ENCODE assay signal across 1 cellular context in the genomic region with DNA sequence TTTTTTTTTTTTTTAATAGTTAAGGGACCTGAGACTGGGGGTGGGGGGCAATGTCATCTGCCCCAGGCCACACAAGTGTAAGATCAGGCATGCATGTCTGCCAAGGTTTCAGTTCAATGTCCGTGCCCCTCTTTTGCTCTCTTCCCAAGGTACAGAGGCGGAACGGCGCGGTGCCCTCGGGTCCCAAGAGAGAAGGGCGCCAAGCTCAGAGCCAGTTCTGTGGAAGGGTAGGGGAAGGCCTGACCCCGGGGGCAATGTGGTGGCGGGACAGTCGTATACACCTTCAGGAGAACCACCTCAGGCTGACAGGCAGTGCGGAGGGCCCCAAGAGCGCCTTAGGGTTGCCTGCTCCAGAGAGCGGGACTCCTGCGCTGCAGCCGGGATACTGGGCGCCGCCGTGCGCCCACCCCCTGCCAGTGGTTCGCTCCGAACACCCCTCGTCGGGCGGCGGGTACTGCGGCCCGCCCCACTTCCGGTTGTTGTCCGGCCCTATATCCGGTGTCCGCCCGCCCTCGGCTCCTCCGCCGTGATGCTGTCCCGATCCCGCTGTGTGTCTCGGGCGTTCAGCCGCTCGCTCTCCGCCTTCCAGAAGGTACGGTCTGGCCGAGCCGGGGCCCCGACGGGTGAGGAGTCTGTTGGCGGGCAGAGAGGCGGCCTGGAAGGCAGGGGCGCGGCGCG.
TF ChIP-seq lines count a peak whose summit lies in the region.

A gene (plus strand): TSS at position 492 of the 678 bp plus-strand sequence. CDS start 38 bp downstream, at position 530.

TF ChIP-seq in K562, 482 proteins besides CTCF, POLR2A, EP300 and RAD21 (continued from another document and continues in another):
- TF ChIP-seq NFXL1 (CRISPR knock-in tag; IDR thresholded peaks at IDR 0.05) (no peak), ZBTB7A (IDR thresholded peaks at IDR 0.05; ENCODE audit: borderline replicate concordance, control insufficient read depth, low read depth, low read length) (no peak), TSC22D4 (tag; IDR thresholded peaks at IDR 0.05) (no peak), GABPB2 (CRISPR knock-in tag; conservative IDR thresholded peaks at IDR 0.05) (no peak), TCF7L2 (IDR thresholded peaks at IDR 0.05; ENCODE audit: low read depth, low read length) (peak; percentile 96), STAG1 (CRISPR knock-in tag; IDR thresholded peaks at IDR 0.05; ENCODE audit: borderline replicate concordance) (no peak), ZFP1 (CRISPR knock-in tag; IDR thresholded peaks at IDR 0.05) (no peak), ASH1L (IDR thresholded peaks at IDR 0.05; ENCODE audit: borderline replicate concordance, low read depth, partially characterized antibody) (peak; percentile 35), ETV1 (tag; conservative IDR thresholded peaks at IDR 0.05; ENCODE audit: low read depth) (0 out of 2 replicates have a peak, but pooled peaks have one; percentile 41), ZBED1 (IDR thresholded peaks at IDR 0.05) (no peak), PURB (CRISPR knock-in tag; IDR thresholded peaks at IDR 0.05; ENCODE audit: low read depth) (no peak), PTBP1 (IDR thresholded peaks at IDR 0.05; ENCODE audit: low read depth, low read length) (no peak), MECOM (CRISPR knock-in tag; IDR thresholded peaks at IDR 0.05) (no peak), NR2C1 (IDR thresholded peaks at IDR 0.05) (no peak), NR2C1 (tag; IDR thresholded peaks at IDR 0.05) (peak; percentile 42), RBM15 (IDR thresholded peaks at IDR 0.05; ENCODE audit: insufficient read depth, low read length) (no peak), CXXC5 (CRISPR knock-in tag; IDR thresholded peaks at IDR 0.05) (peak; percentile 74), ZNF408 (CRISPR knock-in tag; IDR thresholded peaks at IDR 0.05; ENCODE audit: low read depth) (no peak), CBFA2T2 (conservative IDR thresholded peaks at IDR 0.05) (no peak), PCBP1 (IDR thresholded peaks at IDR 0.05; ENCODE audit: low read depth, low read length, poor library complexity, severe bottlenecking) (peak; percentile 86), ETV5 (CRISPR knock-in tag; IDR thresholded peaks at IDR 0.05; ENCODE audit: low read depth) (no peak), PRPF4 (IDR thresholded peaks at IDR 0.05; ENCODE audit: insufficient read depth, low read depth, low read length, poor library complexity, severe bottlenecking) (no peak), ZNF140 (CRISPR knock-in tag; IDR thresholded peaks at IDR 0.05) (no peak), MXI1 (IDR thresholded peaks at IDR 0.05; ENCODE audit: low read depth, low read length) (no peak), NFYB (IDR thresholded peaks at IDR 0.05; ENCODE audit: extremely low read depth, insufficient read length) (no peak), PRMT5 (CRISPR knock-in tag; IDR thresholded peaks at IDR 0.05) (no peak), YY1 (IDR thresholded peaks at IDR 0.05; ENCODE audit: borderline replicate concordance in 1 of 3, control insufficient read depth in 1 of 3, extremely low read depth in 1 of 3, insufficient read depth in 3 of 3, insufficient read length in 1 of 3, insufficient replicate concordance in 2 of 3, low read depth in 1 of 3, low read length in 2 of 3) (no peak), XRCC4 (IDR thresholded peaks at IDR 0.05; ENCODE audit: extremely low read depth, insufficient read depth, insufficient read length) (no peak), BRCA1 (IDR thresholded peaks at IDR 0.05) (no peak), BRCA1 (CRISPR knock-in tag; IDR thresholded peaks at IDR 0.05) (no peak), ZC3H11A (IDR thresholded peaks at IDR 0.05; ENCODE audit: low read depth, low read length) (no peak), MTF1 (CRISPR knock-in tag; IDR thresholded peaks at IDR 0.05; ENCODE audit: borderline replicate concordance) (no peak), SRF (CRISPR knock-in tag; IDR thresholded peaks at IDR 0.05) (no peak), JUN (IDR thresholded peaks at IDR 0.05; ENCODE audit: borderline replicate concordance, low read depth, low read length) (no peak), JUN (CRISPR knock-in tag; IDR thresholded peaks at IDR 0.05; ENCODE audit: borderline replicate concordance) (no peak), SMAD3 (CRISPR knock-in tag; conservative IDR thresholded peaks at IDR 0.05) (no peak), POLR2H (tag; IDR thresholded peaks at IDR 0.05; ENCODE audit: low read depth) (peak; percentile 46; the same call in 1 of the 2 replicates)
- TF ChIP-seq, protein P1, sequence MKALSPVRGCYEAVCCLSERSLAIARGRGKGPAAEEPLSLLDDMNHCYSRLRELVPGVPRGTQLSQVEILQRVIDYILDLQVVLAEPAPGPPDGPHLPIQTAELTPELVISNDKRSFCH (CRISPR knock-in tag; IDR thresholded peaks at IDR 0.05) = no peak
- TF ChIP-seq, protein P1 (tag; IDR thresholded peaks at IDR 0.05) = 0 out of 2 replicates have a peak, but pooled peaks have one; percentile 55
- TF ChIP-seq, protein P2, sequence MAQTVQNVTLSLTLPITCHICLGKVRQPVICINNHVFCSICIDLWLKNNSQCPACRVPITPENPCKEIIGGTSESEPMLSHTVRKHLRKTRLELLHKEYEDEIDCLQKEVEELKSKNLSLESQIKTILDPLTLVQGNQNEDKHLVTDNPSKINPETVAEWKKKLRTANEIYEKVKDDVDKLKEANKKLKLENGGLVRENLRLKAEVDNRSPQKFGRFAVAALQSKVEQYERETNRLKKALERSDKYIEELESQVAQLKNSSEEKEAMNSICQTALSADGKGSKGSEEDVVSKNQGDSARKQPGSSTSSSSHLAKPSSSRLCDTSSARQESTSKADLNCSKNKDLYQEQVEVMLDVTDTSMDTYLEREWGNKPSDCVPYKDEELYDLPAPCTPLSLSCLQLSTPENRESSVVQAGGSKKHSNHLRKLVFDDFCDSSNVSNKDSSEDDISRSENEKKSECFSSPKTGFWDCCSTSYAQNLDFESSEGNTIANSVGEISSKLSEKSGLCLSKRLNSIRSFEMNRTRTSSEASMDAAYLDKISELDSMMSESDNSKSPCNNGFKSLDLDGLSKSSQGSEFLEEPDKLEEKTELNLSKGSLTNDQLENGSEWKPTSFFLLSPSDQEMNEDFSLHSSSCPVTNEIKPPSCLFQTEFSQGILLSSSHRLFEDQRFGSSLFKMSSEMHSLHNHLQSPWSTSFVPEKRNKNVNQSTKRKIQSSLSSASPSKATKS (CRISPR knock-in tag; IDR thresholded peaks at IDR 0.05) = no peak
- TF ChIP-seq, protein P3, sequence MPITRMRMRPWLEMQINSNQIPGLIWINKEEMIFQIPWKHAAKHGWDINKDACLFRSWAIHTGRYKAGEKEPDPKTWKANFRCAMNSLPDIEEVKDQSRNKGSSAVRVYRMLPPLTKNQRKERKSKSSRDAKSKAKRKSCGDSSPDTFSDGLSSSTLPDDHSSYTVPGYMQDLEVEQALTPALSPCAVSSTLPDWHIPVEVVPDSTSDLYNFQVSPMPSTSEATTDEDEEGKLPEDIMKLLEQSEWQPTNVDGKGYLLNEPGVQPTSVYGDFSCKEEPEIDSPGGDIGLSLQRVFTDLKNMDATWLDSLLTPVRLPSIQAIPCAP (CRISPR knock-in tag; IDR thresholded peaks at IDR 0.05; ENCODE audit: borderline replicate concordance) = no peak
- TF ChIP-seq, protein P4, sequence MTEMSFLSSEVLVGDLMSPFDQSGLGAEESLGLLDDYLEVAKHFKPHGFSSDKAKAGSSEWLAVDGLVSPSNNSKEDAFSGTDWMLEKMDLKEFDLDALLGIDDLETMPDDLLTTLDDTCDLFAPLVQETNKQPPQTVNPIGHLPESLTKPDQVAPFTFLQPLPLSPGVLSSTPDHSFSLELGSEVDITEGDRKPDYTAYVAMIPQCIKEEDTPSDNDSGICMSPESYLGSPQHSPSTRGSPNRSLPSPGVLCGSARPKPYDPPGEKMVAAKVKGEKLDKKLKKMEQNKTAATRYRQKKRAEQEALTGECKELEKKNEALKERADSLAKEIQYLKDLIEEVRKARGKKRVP (CRISPR knock-in tag; IDR thresholded peaks at IDR 0.05) = no peak
- TF ChIP-seq, protein P5, sequence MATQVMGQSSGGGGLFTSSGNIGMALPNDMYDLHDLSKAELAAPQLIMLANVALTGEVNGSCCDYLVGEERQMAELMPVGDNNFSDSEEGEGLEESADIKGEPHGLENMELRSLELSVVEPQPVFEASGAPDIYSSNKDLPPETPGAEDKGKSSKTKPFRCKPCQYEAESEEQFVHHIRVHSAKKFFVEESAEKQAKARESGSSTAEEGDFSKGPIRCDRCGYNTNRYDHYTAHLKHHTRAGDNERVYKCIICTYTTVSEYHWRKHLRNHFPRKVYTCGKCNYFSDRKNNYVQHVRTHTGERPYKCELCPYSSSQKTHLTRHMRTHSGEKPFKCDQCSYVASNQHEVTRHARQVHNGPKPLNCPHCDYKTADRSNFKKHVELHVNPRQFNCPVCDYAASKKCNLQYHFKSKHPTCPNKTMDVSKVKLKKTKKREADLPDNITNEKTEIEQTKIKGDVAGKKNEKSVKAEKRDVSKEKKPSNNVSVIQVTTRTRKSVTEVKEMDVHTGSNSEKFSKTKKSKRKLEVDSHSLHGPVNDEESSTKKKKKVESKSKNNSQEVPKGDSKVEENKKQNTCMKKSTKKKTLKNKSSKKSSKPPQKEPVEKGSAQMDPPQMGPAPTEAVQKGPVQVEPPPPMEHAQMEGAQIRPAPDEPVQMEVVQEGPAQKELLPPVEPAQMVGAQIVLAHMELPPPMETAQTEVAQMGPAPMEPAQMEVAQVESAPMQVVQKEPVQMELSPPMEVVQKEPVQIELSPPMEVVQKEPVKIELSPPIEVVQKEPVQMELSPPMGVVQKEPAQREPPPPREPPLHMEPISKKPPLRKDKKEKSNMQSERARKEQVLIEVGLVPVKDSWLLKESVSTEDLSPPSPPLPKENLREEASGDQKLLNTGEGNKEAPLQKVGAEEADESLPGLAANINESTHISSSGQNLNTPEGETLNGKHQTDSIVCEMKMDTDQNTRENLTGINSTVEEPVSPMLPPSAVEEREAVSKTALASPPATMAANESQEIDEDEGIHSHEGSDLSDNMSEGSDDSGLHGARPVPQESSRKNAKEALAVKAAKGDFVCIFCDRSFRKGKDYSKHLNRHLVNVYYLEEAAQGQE (CRISPR knock-in tag; IDR thresholded peaks at IDR 0.05; ENCODE audit: low read depth) = no peak
- TF ChIP-seq, protein P6, sequence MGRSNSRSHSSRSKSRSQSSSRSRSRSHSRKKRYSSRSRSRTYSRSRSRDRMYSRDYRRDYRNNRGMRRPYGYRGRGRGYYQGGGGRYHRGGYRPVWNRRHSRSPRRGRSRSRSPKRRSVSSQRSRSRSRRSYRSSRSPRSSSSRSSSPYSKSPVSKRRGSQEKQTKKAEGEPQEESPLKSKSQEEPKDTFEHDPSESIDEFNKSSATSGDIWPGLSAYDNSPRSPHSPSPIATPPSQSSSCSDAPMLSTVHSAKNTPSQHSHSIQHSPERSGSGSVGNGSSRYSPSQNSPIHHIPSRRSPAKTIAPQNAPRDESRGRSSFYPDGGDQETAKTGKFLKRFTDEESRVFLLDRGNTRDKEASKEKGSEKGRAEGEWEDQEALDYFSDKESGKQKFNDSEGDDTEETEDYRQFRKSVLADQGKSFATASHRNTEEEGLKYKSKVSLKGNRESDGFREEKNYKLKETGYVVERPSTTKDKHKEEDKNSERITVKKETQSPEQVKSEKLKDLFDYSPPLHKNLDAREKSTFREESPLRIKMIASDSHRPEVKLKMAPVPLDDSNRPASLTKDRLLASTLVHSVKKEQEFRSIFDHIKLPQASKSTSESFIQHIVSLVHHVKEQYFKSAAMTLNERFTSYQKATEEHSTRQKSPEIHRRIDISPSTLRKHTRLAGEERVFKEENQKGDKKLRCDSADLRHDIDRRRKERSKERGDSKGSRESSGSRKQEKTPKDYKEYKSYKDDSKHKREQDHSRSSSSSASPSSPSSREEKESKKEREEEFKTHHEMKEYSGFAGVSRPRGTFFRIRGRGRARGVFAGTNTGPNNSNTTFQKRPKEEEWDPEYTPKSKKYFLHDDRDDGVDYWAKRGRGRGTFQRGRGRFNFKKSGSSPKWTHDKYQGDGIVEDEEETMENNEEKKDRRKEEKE (IDR thresholded peaks at IDR 0.05; ENCODE audit: borderline replicate concordance in 1 of 2, control insufficient read depth in 1 of 2, low read depth in 2 of 2, low read length in 1 of 2) = peak in 1 of 2 experiments; percentile 90; a peak in 2 of 4 replicates
- TF ChIP-seq, protein P7, sequence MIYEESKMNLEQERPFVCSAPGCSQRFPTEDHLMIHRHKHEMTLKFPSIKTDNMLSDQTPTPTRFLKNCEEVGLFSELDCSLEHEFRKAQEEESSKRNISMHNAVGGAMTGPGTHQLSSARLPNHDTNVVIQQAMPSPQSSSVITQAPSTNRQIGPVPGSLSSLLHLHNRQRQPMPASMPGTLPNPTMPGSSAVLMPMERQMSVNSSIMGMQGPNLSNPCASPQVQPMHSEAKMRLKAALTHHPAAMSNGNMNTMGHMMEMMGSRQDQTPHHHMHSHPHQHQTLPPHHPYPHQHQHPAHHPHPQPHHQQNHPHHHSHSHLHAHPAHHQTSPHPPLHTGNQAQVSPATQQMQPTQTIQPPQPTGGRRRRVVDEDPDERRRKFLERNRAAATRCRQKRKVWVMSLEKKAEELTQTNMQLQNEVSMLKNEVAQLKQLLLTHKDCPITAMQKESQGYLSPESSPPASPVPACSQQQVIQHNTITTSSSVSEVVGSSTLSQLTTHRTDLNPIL (CRISPR knock-in tag; IDR thresholded peaks at IDR 0.05) = no peak
- TF ChIP-seq, protein P8, sequence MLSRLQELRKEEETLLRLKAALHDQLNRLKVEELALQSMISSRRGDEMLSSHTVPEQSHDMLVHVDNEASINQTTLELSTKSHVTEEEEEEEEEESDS (CRISPR knock-in tag; IDR thresholded peaks at IDR 0.05) = no peak
- TF ChIP-seq, protein P9, sequence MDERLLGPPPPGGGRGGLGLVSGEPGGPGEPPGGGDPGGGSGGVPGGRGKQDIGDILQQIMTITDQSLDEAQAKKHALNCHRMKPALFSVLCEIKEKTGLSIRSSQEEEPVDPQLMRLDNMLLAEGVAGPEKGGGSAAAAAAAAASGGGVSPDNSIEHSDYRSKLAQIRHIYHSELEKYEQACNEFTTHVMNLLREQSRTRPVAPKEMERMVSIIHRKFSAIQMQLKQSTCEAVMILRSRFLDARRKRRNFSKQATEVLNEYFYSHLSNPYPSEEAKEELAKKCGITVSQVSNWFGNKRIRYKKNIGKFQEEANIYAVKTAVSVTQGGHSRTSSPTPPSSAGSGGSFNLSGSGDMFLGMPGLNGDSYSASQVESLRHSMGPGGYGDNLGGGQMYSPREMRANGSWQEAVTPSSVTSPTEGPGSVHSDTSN (CRISPR knock-in tag; IDR thresholded peaks at IDR 0.05; ENCODE audit: low read depth) = no peak
- TF ChIP-seq, protein P9 (tag; conservative IDR thresholded peaks at IDR 0.05; ENCODE audit: low read depth) = no peak
- TF ChIP-seq, protein P10, sequence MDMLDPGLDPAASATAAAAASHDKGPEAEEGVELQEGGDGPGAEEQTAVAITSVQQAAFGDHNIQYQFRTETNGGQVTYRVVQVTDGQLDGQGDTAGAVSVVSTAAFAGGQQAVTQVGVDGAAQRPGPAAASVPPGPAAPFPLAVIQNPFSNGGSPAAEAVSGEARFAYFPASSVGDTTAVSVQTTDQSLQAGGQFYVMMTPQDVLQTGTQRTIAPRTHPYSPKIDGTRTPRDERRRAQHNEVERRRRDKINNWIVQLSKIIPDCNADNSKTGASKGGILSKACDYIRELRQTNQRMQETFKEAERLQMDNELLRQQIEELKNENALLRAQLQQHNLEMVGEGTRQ (CRISPR knock-in tag; IDR thresholded peaks at IDR 0.05) = no peak
